ENCODE assay signal across 10 cellular contexts in genomic region chr4:26058537-26058936, GRCh38.
DNase-seq lines count a peak whose midpoint lies in the region; ATAC-seq and TF ChIP-seq lines count a peak whose summit lies in the region.
"Had no signal": no experiment of that assay in that cellular context is flagged by ENCODE, and none has a peak within 500 bp of the region (broad histone marks: within the 10 kb centered on the region; RNA-seq: fewer than 3 reads in every experiment).

No MANE protein-coding gene starts in this region.

- H2BK20ac ChIP-seq in H9 (ENCODE audit: low read depth, low read length, poor library complexity, severe bottlenecking) = no peak overlapping the region

- no peaks in the 10 kb centered on the region for H3K23me2 ChIP-seq in H9 (ENCODE audit: insufficient read length, low read depth, low read length, poor library complexity, severe bottlenecking)

- ATAC-seq in natural killer cell treated with Interleukin-12 subunit alpha and Interleukin-12 subunit beta and Interleukin-15 and Interleukin-18, amount 100 ng/mL, for 72 hours = peak; percentile 74 to 90
- no peak for ATAC-seq in natural killer cell
- ATAC-seq in HG03520 (IDR thresholded peaks at IDR 0.05; ENCODE audit: unreplicated experiment) = peak; percentile 75

- H4K8ac ChIP-seq in H9 (replicated peaks; ENCODE audit: insufficient read length, low read depth, low read length) = no peak overlapping the region

- no peak overlapping the region for H3K4me2 ChIP-seq in H9 (ENCODE audit: insufficient read depth, insufficient read length, low read length)

- H2BK5ac ChIP-seq in H9 (ENCODE audit: insufficient read length, low read length) = no peak overlapping the region

- no peaks in the 10 kb centered on the region for H3K36me3 Mint-ChIP-seq in natural killer cell treated with Interleukin-12 subunit alpha and Interleukin-12 subunit beta and Interleukin-15 and Interleukin-18, amount 100 ng/mL, for 72 hours
- H3K36me3 Mint-ChIP-seq in natural killer cell = no peaks in the 10 kb centered on the region
- H3K36me3 Mint-ChIP-seq in brain = no peaks in the 10 kb centered on the region
- H3K36me3 Mint-ChIP-seq in H9 (ENCODE audit: insufficient read depth in 1 of 3, low read depth in 3 of 3) = peaks cover 2 to 6% (median 3%) of the 10 kb centered on the region in 3 experiments; a peak in 3 of 7 replicates

- no peak overlapping the region; the same call in 1 of the 2 replicates for H3K14ac ChIP-seq in H9 (ENCODE audit: insufficient read depth, low read length)

- intact Hi-C loops in natural killer cell (cut with micrococcal nuclease) = no loop called here

- no peak overlapping the region for H4K5ac ChIP-seq in H9 (ENCODE audit: insufficient read length, low read depth, low read length)

- H2BK12ac ChIP-seq in H9 (ENCODE audit: insufficient read length, low read depth, low read length) = no peak overlapping the region

- H2BK120ac ChIP-seq in H9 (ENCODE audit: low read depth, low read length, poor library complexity, severe bottlenecking) = no peak overlapping the region

- TF ChIP-seq CTCF in natural killer cell (IDR thresholded peaks at IDR 0.05) = no peak
- no peak for TF ChIP-seq CTCF in brain (conservative IDR thresholded peaks at IDR 0.05)
- TF ChIP-seq CTCF in H9 (conservative IDR thresholded peaks at IDR 0.05) = no peak

- H3K4me1 ChIP-seq in H9 (ENCODE audit: insufficient read depth, low read length) = no peaks in the 10 kb centered on the region

- H3K9ac ChIP-seq in H9 (ENCODE audit: extremely low read depth, insufficient read length, low read length) = no peak overlapping the region

- H3K79me1 ChIP-seq in H9 (ENCODE audit: insufficient read depth, low read depth, low read length, poor library complexity, severe bottlenecking) = no peaks in the 10 kb centered on the region

- H3K4me3 Mint-ChIP-seq in natural killer cell treated with Interleukin-12 subunit alpha and Interleukin-12 subunit beta and Interleukin-15 and Interleukin-18, amount 100 ng/mL, for 72 hours = peak overlapping the region; percentile 70
- no peak overlapping the region for H3K4me3 Mint-ChIP-seq in natural killer cell
- peak overlapping the region in 2 of 5 experiments; percentile 9 to 67 for H3K4me3 Mint-ChIP-seq in brain
- no peak overlapping the region for H3K4me3 Mint-ChIP-seq in H9
- H3K4me3 Mint-ChIP-seq: naive B cell had no signal

- H3K4ac ChIP-seq in H9 (ENCODE audit: low read depth, low read length) = no peak overlapping the region

- H3K27me3 ChIP-seq in H9 (ENCODE audit: insufficient read depth, low read length) = no peaks in the 10 kb centered on the region

- peaks cover 7% of the 10 kb centered on the region for H3K9me3 Mint-ChIP-seq in natural killer cell treated with Interleukin-12 subunit alpha and Interleukin-12 subunit beta and Interleukin-15 and Interleukin-18, amount 100 ng/mL, for 72 hours
- H3K9me3 Mint-ChIP-seq in natural killer cell (no peaks in the 10 kb centered on the region), brain (peaks cover 0 to 17% (median 3%) of the 10 kb centered on the region in 5 experiments), H9 (peaks cover 3 to 9% of the 10 kb centered on the region in 2 experiments; a peak in 4 of 5 replicates)

- no peaks in the 10 kb centered on the region for H3K79me2 ChIP-seq in H9 (ENCODE audit: insufficient read depth, low read length)

- no peak for DNase-seq in natural killer cell treated with Interleukin-12 subunit alpha and Interleukin-12 subunit beta and Interleukin-15 and Interleukin-18, amount 100 ng/mL, for 72 hours (ENCODE audit: low spot score)
- DNase-seq in natural killer cell (no peak), MV-4-11 (lab: John Stamatoyannopoulos, UW) (no peak), NCI-H82 (lab: John Stamatoyannopoulos, UW) (no peak), H9 (no peak), 8988T (no peak)
- DNase-seq: naive B cell had no signal

- H3K27ac ChIP-seq in H9 (ENCODE audit: insufficient read length, low read depth, low read length) = no peak overlapping the region
- H3K27ac ChIP-seq: VCaP had no signal

- no peak overlapping the region for H3T11ph ChIP-seq in H9 (ENCODE audit: low read length)

- H3K56ac ChIP-seq in H9 (ENCODE audit: insufficient read length, low read depth, low read length) = no peak overlapping the region

- H3K27me3 Mint-ChIP-seq in natural killer cell treated with Interleukin-12 subunit alpha and Interleukin-12 subunit beta and Interleukin-15 and Interleukin-18, amount 100 ng/mL, for 72 hours = peaks cover 7 to 11% of the 10 kb centered on the region in 2 donors
- H3K27me3 Mint-ChIP-seq in natural killer cell (ENCODE audit: low read depth in 2 of 2) (peaks cover 8 to 33% of the 10 kb centered on the region in 2 donors), brain (peaks cover 3% of the 10 kb centered on the region), H9 (ENCODE audit: low read depth) (peaks cover 6% of the 10 kb centered on the region)

- no peak overlapping the region for H4K91ac ChIP-seq in H9 (ENCODE audit: insufficient read length, low read depth, low read length)

- WGBS in H9 (ENCODE audit: extremely low coverage, insufficient read length, low lambda C conversion rate) = no CpG with 5 or more reads among the region's 7 CpGs

- H3K23ac ChIP-seq in H9 (ENCODE audit: insufficient read length, low read depth, low read length) = no peak overlapping the region

- no peak overlapping the region for H3K18ac ChIP-seq in H9 (ENCODE audit: insufficient read length, low read depth, low read length)

- peaks cover 30 to 49% of the 10 kb centered on the region in 2 donors for H3K4me1 Mint-ChIP-seq in natural killer cell treated with Interleukin-12 subunit alpha and Interleukin-12 subunit beta and Interleukin-15 and Interleukin-18, amount 100 ng/mL, for 72 hours (ENCODE audit: low read depth in 2 of 2)
- H3K4me1 Mint-ChIP-seq in natural killer cell (no peaks in the 10 kb centered on the region), brain (peaks cover 26% of the 10 kb centered on the region), H9 (no peaks in the 10 kb centered on the region; a peak in 2 of 4 replicates)
- H3K4me1 Mint-ChIP-seq: naive B cell had no signal

- H2AK5ac ChIP-seq in H9 (ENCODE audit: insufficient read length, low read length) = no peak overlapping the region

- peak overlapping the region; percentile 81 to 86 for H3K27ac Mint-ChIP-seq in natural killer cell treated with Interleukin-12 subunit alpha and Interleukin-12 subunit beta and Interleukin-15 and Interleukin-18, amount 100 ng/mL, for 72 hours
- H3K27ac Mint-ChIP-seq in natural killer cell = no peak overlapping the region
- peak overlapping the region; percentile 47 to 97 (median 70) for H3K27ac Mint-ChIP-seq in brain
- H3K27ac Mint-ChIP-seq in H9 = no peak overlapping the region; a peak in 1 of 7 replicates

- no peak overlapping the region for H2AFZ ChIP-seq in H9 (ENCODE audit: low read length)

- no peaks in the 10 kb centered on the region for H4K20me1 ChIP-seq in H9 (ENCODE audit: control insufficient read depth, insufficient read depth, insufficient read length)

- H3K9me3 ChIP-seq in H9 (ENCODE audit: control insufficient read depth, low read depth, low read length) = no peaks in the 10 kb centered on the region

- H2BK15ac ChIP-seq in H9 (ENCODE audit: low read depth, low read length) = no peak overlapping the region

Comparison
In these comparisons a context has a peak if more than half of its experiments do, and no peak if none do; other contexts are left out.
1. ATAC-seq: peak in natural killer cell treated with Interleukin-12 subunit alpha and Interleukin-12 subunit beta and Interleukin-15 and Interleukin-18, amount 100 ng/mL, for 72 hours (2 of 2) and HG03520 (single experiment); none in natural killer cell (0 of 3).
2. H3K27ac Mint-ChIP-seq: peak in natural killer cell treated with Interleukin-12 subunit alpha and Interleukin-12 subunit beta and Interleukin-15 and Interleukin-18, amount 100 ng/mL, for 72 hours (2 of 2) and brain (5 of 5); none in natural killer cell (0 of 2) and H9 (0 of 3).